ENCODE assay signal across 15 cellular contexts in genomic region chr20:64006902-64007301, GRCh38. TPM values are rescaled to one million over a fixed set of nuclear protein-coding genes. Genes with fewer than 3 reads are reported as not detected.
"Had no signal": no experiment of that assay in that cellular context is flagged by ENCODE, and none has a peak within 500 bp of the region (broad histone marks: within the 10 kb centered on the region; RNA-seq: fewer than 3 reads in every experiment).

No MANE protein-coding gene starts in this region.

- H3K27ac ChIP-seq: cardiac muscle cell, esophagus squamous epithelium, right atrium auricular region had no signal

- H3K4me3 ChIP-seq: cardiac muscle cell, esophagus squamous epithelium, lung, right atrium auricular region, smooth muscle cell had no signal

- H3K9me3 ChIP-seq: esophagus squamous epithelium, right atrium auricular region had no signal

- H3K4me1 ChIP-seq: right atrium auricular region had no signal

- ATAC-seq: activated CD4-positive, alpha-beta T cell treated with anti-CD3 and anti-CD28 coated beads for 36 hours; left colon; naive thymus-derived CD8-positive, alpha-beta T cell had no signal

- DNase-seq: activated CD4-positive, alpha-beta memory T cell treated with anti-CD3 and anti-CD28 coated beads, Interleukin-2, amount 10 ng/mL, durations not matched to agents 7 days and 5 days; activated CD4-positive, alpha-beta T cell treated with anti-CD3 and anti-CD28 coated beads for 36 hours; activated naive CD4-positive, alpha-beta T cell treated with Interleukin-2 at 50 U/mL for 16 hours; esophagus squamous epithelium; foreskin fibroblast; left colon; naive thymus-derived CD8-positive, alpha-beta T cell; T1000; trophoblast cell had no signal

- FAIRE-seq: astrocyte, colon had no signal

RNA-seq across cellular contexts. Expression of gene SOX18, which starts 42.5 kb away (rescaled TPM):
- total RNA-seq: activated CD4-positive, alpha-beta T cell treated with anti-CD3 and anti-CD28 coated beads for 36 hours; naive thymus-derived CD8-positive, alpha-beta T cell had no signal
- polyA plus RNA-seq: cardiac muscle cell; naive thymus-derived CD8-positive, alpha-beta T cell had no signal
